ENCODE assay signal across 8 cellular contexts in the genomic region with DNA sequence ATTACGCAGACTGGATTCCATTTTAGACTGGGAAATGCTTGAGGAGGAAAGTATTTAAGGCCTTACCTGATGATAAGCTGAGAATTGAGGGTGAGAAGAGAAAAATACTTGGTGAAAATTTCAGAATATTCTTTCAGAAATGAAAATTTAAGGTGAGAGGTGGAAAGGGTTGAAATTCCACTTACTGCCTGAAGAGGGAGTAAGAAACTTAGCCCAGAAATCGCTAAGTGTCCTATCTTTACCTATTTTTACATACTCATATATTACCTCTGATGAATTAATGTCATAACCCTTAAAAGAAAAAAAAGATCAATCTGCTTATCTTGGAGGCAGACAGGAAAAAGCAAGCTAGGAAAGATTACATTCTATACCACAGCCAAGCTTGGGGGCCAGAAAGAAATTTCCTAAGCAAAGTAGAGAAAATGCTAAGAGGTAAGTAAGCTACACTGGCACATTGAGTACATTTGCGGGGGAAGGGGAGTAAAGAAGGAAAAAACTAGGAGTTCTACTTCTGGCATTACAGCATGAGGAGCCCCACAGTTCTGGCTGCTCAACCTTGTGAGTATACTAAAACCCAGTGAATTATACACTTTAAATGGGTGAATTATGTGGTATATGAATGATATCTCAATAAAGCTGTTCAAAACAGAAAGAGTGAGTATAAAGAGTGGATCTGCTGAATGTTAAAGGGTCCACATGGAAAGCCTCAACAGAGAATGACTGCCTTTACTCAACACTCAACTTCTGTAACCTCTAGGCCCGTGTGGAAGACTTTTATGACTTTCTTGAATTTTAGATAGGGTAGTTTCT.
DNase-seq lines count a peak whose midpoint lies in the region; ATAC-seq and TF ChIP-seq lines count a peak whose summit lies in the region.

No MANE protein-coding gene starts in this region.

- no peaks in the 10 kb centered on the region for H3K9me3 ChIP-seq in effector memory CD4-positive, alpha-beta T cell (ENCODE audit: control insufficient read depth, low read length)

- TF ChIP-seq CTCF in LNCAP (IDR thresholded peaks at IDR 0.05): peak; percentile 76
- peak; percentile 75 for TF ChIP-seq CTCF in cardiac fibroblast (IDR thresholded peaks at IDR 0.05; ENCODE audit: low read depth, low read length)
- TF ChIP-seq CTCF in nephron progenitor cell (IDR thresholded peaks at IDR 0.05): peak; percentile 85

- no peak overlapping the region for H3K4me3 Mint-ChIP-seq in nephron progenitor cell

- no peaks in the 10 kb centered on the region for H3K4me1 Mint-ChIP-seq in nephron progenitor cell

- no peak overlapping the region for H3K27ac Mint-ChIP-seq in nephron progenitor cell

- no peak overlapping the region for H3K4me3 ChIP-seq in cardiac fibroblast (replicated peaks in 1 of 2; ENCODE audit: low read depth in 2 of 2, low read length in 2 of 2)
- H3K4me3 ChIP-seq in effector memory CD4-positive, alpha-beta T cell (ENCODE audit: insufficient read depth, low read depth, low read length, poor library complexity, severe bottlenecking): no peak overlapping the region

- DNase-seq in D341Med (ENCODE audit: low spot score) (peak; percentile 17), cardiac fibroblast (ENCODE audit: low read depth in 2 of 2) (peak; percentile 38 to 46), nephron progenitor cell (no peak)
- DNase-seq in NK-92 treated with Interleukin-12 subunit alpha and Interleukin-12 subunit beta, amount 100 ng/mL, for 24 hours (lab: John Stamatoyannopoulos, UW): no peak
- no peak for DNase-seq in effector memory CD4-positive, alpha-beta T cell

- ATAC-seq in GM19372 (IDR thresholded peaks at IDR 0.05; ENCODE audit: low read depth, unreplicated experiment) (peak; percentile 75), HG03045 (IDR thresholded peaks at IDR 0.05; ENCODE audit: unreplicated experiment) (no peak)

- H3K27ac ChIP-seq in effector memory CD4-positive, alpha-beta T cell (ENCODE audit: insufficient read depth, low read length, poor library complexity, severe bottlenecking): no peak overlapping the region

- no peaks in the 10 kb centered on the region for H3K4me1 ChIP-seq in effector memory CD4-positive, alpha-beta T cell (ENCODE audit: control insufficient read depth, insufficient read depth, low read length, poor library complexity, severe bottlenecking)

- peaks cover 19% of the 10 kb centered on the region for H3K36me3 Mint-ChIP-seq in nephron progenitor cell (ENCODE audit: low read depth)

- peaks cover 15% of the 10 kb centered on the region for H3K36me3 ChIP-seq in effector memory CD4-positive, alpha-beta T cell (ENCODE audit: control insufficient read depth, insufficient read depth, low read length)

- no peaks in the 10 kb centered on the region for H3K9me3 Mint-ChIP-seq in nephron progenitor cell

- H3K27me3 ChIP-seq in effector memory CD4-positive, alpha-beta T cell (replicated peaks; ENCODE audit: control insufficient read depth, insufficient read depth, low read length, poor library complexity, severe bottlenecking): no peaks in the 10 kb centered on the region

- H3K27me3 Mint-ChIP-seq in nephron progenitor cell (ENCODE audit: low read depth, poor library complexity): no peaks in the 10 kb centered on the region

Comparison
In these comparisons a context has a peak if more than half of its experiments do, and no peak if none do; other contexts are left out.
1. DNase-seq: peak in D341Med (single experiment) and cardiac fibroblast (2 of 2); none in nephron progenitor cell (single experiment), NK-92 treated with Interleukin-12 subunit alpha and Interleukin-12 subunit beta, amount 100 ng/mL, for 24 hours (single experiment) and effector memory CD4-positive, alpha-beta T cell (0 of 3).
2. Peak in every context shown above with its lines, with median percentiles within 50 percentile points of each other: CTCF ChIP-seq.